ENCODE assay signal across 16 cellular contexts in the genomic region with DNA sequence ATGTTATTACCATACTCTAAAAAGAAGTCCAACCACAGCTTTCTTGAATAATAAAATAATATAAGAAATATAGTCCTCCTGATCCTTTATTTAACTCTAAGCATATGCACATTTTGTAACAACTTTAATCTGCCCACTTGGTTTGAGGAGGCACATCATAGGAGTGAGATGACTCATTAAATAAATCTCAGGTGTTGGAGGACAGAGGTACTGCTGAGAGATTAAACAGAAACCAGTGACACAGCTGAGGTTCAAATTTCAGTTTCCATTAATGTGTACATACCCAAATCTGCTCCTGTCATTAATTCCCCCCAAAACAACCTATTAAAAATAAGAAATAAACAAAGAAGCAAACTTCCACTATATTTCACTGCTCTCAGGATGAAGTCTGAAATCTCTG.
A peak's percentile ranks its signal among the peaks of the same experiment; 100 is the strongest.
DNase-seq lines count a peak whose midpoint lies in the region; ATAC-seq and TF ChIP-seq lines count a peak whose summit lies in the region.
"Had no signal": no experiment of that assay in that cellular context is flagged by ENCODE, and none has a peak within 500 bp of the region (broad histone marks: within the 10 kb centered on the region; RNA-seq: fewer than 3 reads in every experiment).

No MANE protein-coding gene starts in this region.

- peak; percentile 9 for DNase-seq in NCI-H510A treated with DMSO at 0.1 percent for 48 hours (lab: John Stamatoyannopoulos, UW)
- DNase-seq in NCI-H510A (lab: John Stamatoyannopoulos, UW): no peak
- DNase-seq in NCI-H69 (lab: John Stamatoyannopoulos, UW): peak; percentile 17
- DNase-seq in mammary epithelial cell: peak; percentile 25
- DNase-seq in left lung: no peak
- no peak for DNase-seq in posterior vena cava (ENCODE audit: low spot score)
- DNase-seq in AG08396 (ENCODE audit: low spot score): no peak
- DNase-seq: AML-193, DMS79 treated with DMSO at 0.1 percent for 48 hours, EL, H7 had no signal

- H4K20me1 ChIP-seq in mammary epithelial cell (ENCODE audit: insufficient read depth, low read length): no peaks in the 10 kb centered on the region
- H4K20me1 ChIP-seq: BLaER1 had no signal

- intact Hi-C loops in mammary epithelial cell (cut with micrococcal nuclease): no loop called here
- intact Hi-C loops in left lung (cut with DNase I): no loop called here
- intact Hi-C loops in posterior vena cava (cut with DNase I): no loop called here

- no TSS peak for BruUV-seq in mammary epithelial cell (replicated peaks; lab: Mats Ljungman, UMichigan)

- H3K4me2 ChIP-seq in mammary epithelial cell (ENCODE audit: insufficient read depth, low read depth, low read length): no peak overlapping the region
- H3K4me2 ChIP-seq: BLaER1, GM23338 had no signal

- TF ChIP-seq CTCF in mammary epithelial cell (conservative IDR thresholded peaks at IDR 0.05 in 1 of 2, IDR thresholded peaks at IDR 0.05 in 1 of 2; ENCODE audit: extremely low read depth in 1 of 2, insufficient read depth in 1 of 2, low read depth in 1 of 2, low read length in 2 of 2) (no peak), left lung (IDR thresholded peaks at IDR 0.05) (no peak)

- in situ Hi-C loops in mammary epithelial cell (cut with MboI; ENCODE audit: low sequenced_read_pairs in 2 of 2): no loop called here

- CTCF ChIA-PET in mammary epithelial cell (lab: Charles Lee; ENCODE audit: low non-redundant PET): no interaction called here

- H3K27me3 ChIP-seq in mammary epithelial cell (ENCODE audit: insufficient read depth, low read length): no peaks in the 10 kb centered on the region
- H3K27me3 ChIP-seq in left lung: no peaks in the 10 kb centered on the region
- H3K27me3 ChIP-seq: BLaER1 had no signal

- H3K27ac ChIP-seq in mammary epithelial cell (ENCODE audit: insufficient read depth, low read depth, low read length): no peak overlapping the region
- no peak overlapping the region for H3K27ac ChIP-seq in left lung
- H3K27ac ChIP-seq: 22Rv1, BLaER1, HL-60 had no signal

- H3K9ac ChIP-seq in mammary epithelial cell (ENCODE audit: insufficient read depth, low read length): no peak overlapping the region
- H3K9ac ChIP-seq: BLaER1 had no signal

- no peaks in the 10 kb centered on the region for H3K79me2 ChIP-seq in mammary epithelial cell (ENCODE audit: insufficient read depth, low read length)

- no peak overlapping the region for H2AFZ ChIP-seq in mammary epithelial cell (ENCODE audit: low read depth, low read length)
- H2AFZ ChIP-seq: GM23338 had no signal

- H3K36me3 ChIP-seq in mammary epithelial cell (ENCODE audit: insufficient read depth, low read length): no peaks in the 10 kb centered on the region
- no peaks in the 10 kb centered on the region for H3K36me3 ChIP-seq in left lung
- H3K36me3 ChIP-seq: BLaER1 had no signal

- H3K4me1 ChIP-seq in mammary epithelial cell (ENCODE audit: insufficient read depth, low read length) (no peaks in the 10 kb centered on the region), left lung (no peaks in the 10 kb centered on the region)
- H3K4me1 ChIP-seq: BLaER1 had no signal

- peak; percentile 42 for ATAC-seq in left lung
- ATAC-seq in HG03565 (IDR thresholded peaks at IDR 0.05; ENCODE audit: unreplicated experiment): no peak
- ATAC-seq: GM23338 had no signal

- no peak overlapping the region for H3K4me3 ChIP-seq in mammary epithelial cell (replicated peaks in 1 of 3; ENCODE audit: insufficient read depth in 1 of 3, low read depth in 2 of 3, low read length in 3 of 3)
- no peak overlapping the region for H3K4me3 ChIP-seq in left lung
- H3K4me3 ChIP-seq: BLaER1, GM23338 had no signal

- dilution Hi-C loops in mammary epithelial cell (cut with HindIII; ENCODE audit: low sequenced_read_pairs): no loop called here

- H3K9me3 ChIP-seq in mammary epithelial cell (replicated peaks; ENCODE audit: insufficient read depth, low read length): no peaks in the 10 kb centered on the region
- no peaks in the 10 kb centered on the region for H3K9me3 ChIP-seq in left lung
- H3K9me3 ChIP-seq: BLaER1 had no signal

Comparison
In these comparisons a context has a peak if more than half of its experiments do, and no peak if none do; other contexts are left out.
1. DNase-seq: peak in NCI-H510A treated with DMSO at 0.1 percent for 48 hours (single experiment), NCI-H69 (single experiment) and mammary epithelial cell (single experiment); none in NCI-H510A (single experiment), left lung (0 of 2), posterior vena cava (single experiment) and AG08396 (single experiment).